11 cellular contexts compared by ENCODE assay signal in the genomic region with DNA sequence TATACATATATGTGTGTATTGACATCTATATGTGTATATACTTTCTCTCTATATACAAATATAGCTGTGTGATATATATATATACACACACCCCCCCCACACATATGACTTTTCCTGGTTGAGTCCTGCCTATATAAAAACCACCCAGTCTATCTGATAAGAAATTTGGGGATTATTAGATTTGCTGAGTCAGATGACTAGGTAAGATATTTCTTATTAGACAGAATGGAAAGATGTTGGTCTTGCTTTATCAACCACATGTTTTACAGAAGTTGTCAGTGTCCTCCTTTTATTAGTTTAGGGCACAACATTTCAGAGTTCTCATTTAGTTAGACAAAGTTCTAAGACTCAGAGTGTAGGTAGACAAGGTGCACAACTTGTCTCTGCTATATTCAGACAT.
"Had no signal": no experiment of that assay in that cellular context is flagged by ENCODE, and none has a peak within 500 bp of the region (broad histone marks: within the 10 kb centered on the region; RNA-seq: fewer than 3 reads in every experiment).

No MANE protein-coding gene starts in this region.

- FAIRE-seq: H1, H54 had no signal

- H3K4me1 ChIP-seq: HAP-1 had no signal

- H3K27ac ChIP-seq: GM23248 had no signal

- DNase-seq: GM23248, GOT3, H7, H9, HCEC 1CT, HFFc6 had no signal

- H3K9me3 ChIP-seq: HAP-1 had no signal

- H3K4me3 ChIP-seq: GM23248, GM23338, HAP-1 had no signal

- H3K36me3 ChIP-seq: HAP-1 had no signal

- H3K4me2 ChIP-seq: GM23338 had no signal

- H3K9ac ChIP-seq: GM23248 had no signal

- H2AFZ ChIP-seq: GM23248, GM23338 had no signal

- ATAC-seq: GM23338, HCT116 had no signal
